Comparison of ENCODE assay signal across 8 cellular contexts in genomic region chr17:76872221-76872873, GRCh38. TPM values are rescaled to one million over a fixed set of nuclear protein-coding genes. Genes with fewer than 3 reads are reported as not detected.
DNase-seq lines count a peak whose midpoint lies in the region; ATAC-seq lines count a peak whose summit lies in the region.

No MANE protein-coding gene starts in this region.

- ATAC-seq in GM21528 (IDR thresholded peaks at IDR 0.05; ENCODE audit: low FRiP score, unreplicated experiment) = no peak

- in situ Hi-C loops in T47D (cut with HindIII; ENCODE audit: low pct_unique_long_range_greater_than_20kb, low sequenced_read_pairs) = no loop called here

- DNase-seq in EL (peak; percentile 99), M059J (ENCODE audit: low read depth) (peak; percentile 98), T47D (ENCODE audit: low read depth in 1 of 2, low spot score in 1 of 2) (peak; percentile 79 to 89), pulmonary artery endothelial cell (ENCODE audit: low read depth, low spot score) (peak; percentile 27), NOMO-1 (lab: John Stamatoyannopoulos, UW; ENCODE audit: unreplicated experiment in 2 of 2) (no peak), NCI-H774 (lab: John Stamatoyannopoulos, UW) (no peak), cerebellum (ENCODE audit: low spot score) (no peak)

RNA-seq across cellular contexts. Expression of gene MGAT5B, which starts 4.1 kb away (rescaled TPM):
- total RNA-seq in M059J (2014; rRNA removed; shearing (Covaris generic)) = 6.5 and 11.8 TPM in 2 replicates
- total RNA-seq in pulmonary artery endothelial cell (0.53 and 1.4 TPM in 2 replicates), cerebellum (28.4 TPM)

Comparison
In these comparisons a context has a peak if more than half of its experiments do, and no peak if none do; other contexts are left out.
1. DNase-seq: peak in EL (single experiment), M059J (single experiment), T47D (2 of 2) and pulmonary artery endothelial cell (single experiment); none in NOMO-1 (0 of 2), NCI-H774 (single experiment) and cerebellum (single experiment).